ENCODE assay signal across 10 cellular contexts in genomic region chr15:35674873-35675781, GRCh38.
DNase-seq lines count a peak whose midpoint lies in the region; ATAC-seq and TF ChIP-seq lines count a peak whose summit lies in the region.
"Had no signal": no experiment of that assay in that cellular context is flagged by ENCODE, and none has a peak within 500 bp of the region (broad histone marks: within the 10 kb centered on the region; RNA-seq: fewer than 3 reads in every experiment).

No MANE protein-coding gene starts in this region.

- no peak overlapping the region for H3K9ac ChIP-seq in parathyroid adenoma

- H3K4me2 ChIP-seq in parathyroid adenoma (ENCODE audit: low read length) = no peak overlapping the region

- H3K27me3 ChIP-seq in esophagus squamous epithelium = no peaks in the 10 kb centered on the region
- H3K27me3 ChIP-seq in parathyroid adenoma (ENCODE audit: control insufficient read depth, insufficient read depth, low read length) = no peaks in the 10 kb centered on the region
- H3K27me3 ChIP-seq: dorsolateral prefrontal cortex had no signal

- TF ChIP-seq POLR2A in esophagus squamous epithelium (IDR thresholded peaks at IDR 0.05) (no peak), lower leg skin (IDR thresholded peaks at IDR 0.05) (no peak)

- intact Hi-C loops in esophagus squamous epithelium (cut with DNase I) = no loop called here
- intact Hi-C loops in lower leg skin (cut with DNase I; ENCODE audit: low total_unique reads) = no loop called here

- peak overlapping the region; percentile 47 for H2AFZ ChIP-seq in parathyroid adenoma

- no peaks in the 10 kb centered on the region for H3K79me2 ChIP-seq in parathyroid adenoma

- H3K4me1 ChIP-seq in esophagus squamous epithelium (peaks cover 0 to 33% (median 0%) of the 10 kb centered on the region in 3 donors), parathyroid adenoma (no peaks in the 10 kb centered on the region)

- no peaks in the 10 kb centered on the region for H3K36me3 ChIP-seq in esophagus squamous epithelium
- H3K36me3 ChIP-seq in parathyroid adenoma (ENCODE audit: control insufficient read depth, insufficient read depth, low read length) = no peaks in the 10 kb centered on the region

- 67 to 80% methylated on average over 8 of the region's 8 CpGs for WGBS in esophagus squamous epithelium, 2 donors
- WGBS in lower leg skin, 2 donors = 53 to 62% methylated on average over 8 of the region's 8 CpGs

- H3K4me3 ChIP-seq in esophagus squamous epithelium (no peak overlapping the region), parathyroid adenoma (ENCODE audit: low read depth, low read length) (no peak overlapping the region), lower leg skin (ENCODE audit: low read depth, poor library complexity, severe bottlenecking) (no peak overlapping the region)
- H3K4me3 ChIP-seq: dorsolateral prefrontal cortex had no signal

- H3K27ac ChIP-seq in esophagus squamous epithelium (peak overlapping the region in 3 of 4 donors; percentile 3 to 47 (median 35)), parathyroid adenoma (peak overlapping the region; percentile 76)

- no peak for TF ChIP-seq CTCF in esophagus squamous epithelium (IDR thresholded peaks at IDR 0.05)
- no peak for TF ChIP-seq CTCF in parathyroid adenoma (IDR thresholded peaks at IDR 0.05)
- TF ChIP-seq CTCF in lower leg skin (IDR thresholded peaks at IDR 0.05) = no peak

- no peaks in the 10 kb centered on the region for H3K9me3 ChIP-seq in esophagus squamous epithelium
- no peaks in the 10 kb centered on the region for H3K9me3 ChIP-seq in parathyroid adenoma (ENCODE audit: control insufficient read depth, low read length)

- no peak for ATAC-seq in HG02571 (IDR thresholded peaks at IDR 0.05; ENCODE audit: unreplicated experiment)
- ATAC-seq in HG03460 (IDR thresholded peaks at IDR 0.05; ENCODE audit: unreplicated experiment) = no peak

- peak; percentile 73 for DNase-seq in GM04504 (ENCODE audit: low read depth)
- DNase-seq in NCI-H345 treated with DMSO at 0.1 percent for 48 hours (lab: John Stamatoyannopoulos, UW; ENCODE audit: unreplicated experiment) = peak; percentile 9
- DNase-seq in esophagus squamous epithelium (lab: John Stamatoyannopoulos, UW) = no peak
- no peak for DNase-seq in stimulated activated CD4-positive, alpha-beta T cell treated with anti-CD3 and anti-CD28 coated beads, Interleukin-12 subunit alpha, Interleukin-12 subunit beta, amount 100 ng/mL, for 4 hours
- DNase-seq in lower leg skin (ENCODE audit: low spot score in 2 of 2) = no peak
- DNase-seq: dorsolateral prefrontal cortex; stimulated activated CD4-positive, alpha-beta T cell treated with anti-CD3 and anti-CD28 coated beads, Interleukin-4, amount 100 ng/mL, for 4 hours had no signal

Comparison
In these comparisons a context has a peak if more than half of its experiments do, and no peak if none do; other contexts are left out.
1. DNase-seq: peak in GM04504 (single experiment) and NCI-H345 treated with DMSO at 0.1 percent for 48 hours (single experiment); none in esophagus squamous epithelium (single experiment), stimulated activated CD4-positive, alpha-beta T cell treated with anti-CD3 and anti-CD28 coated beads, Interleukin-12 subunit alpha, Interleukin-12 subunit beta, amount 100 ng/mL, for 4 hours (single experiment) and lower leg skin (0 of 2).